ENCODE assay signal across 2 cellular contexts in genomic region chr5:2102821-2103776, GRCh38.
TF ChIP-seq lines count a peak whose summit lies in the region.

No MANE protein-coding gene starts in this region.

TF ChIP-seq in K562, 482 proteins besides CTCF, POLR2A, EP300 and RAD21 (continued from another document):
- no peak for TF ChIP-seq ZNF512 (tag; IDR thresholded peaks at IDR 0.05)
- TF ChIP-seq PRDM10 (IDR thresholded peaks at IDR 0.05; ENCODE audit: partially characterized antibody), result no peak
TF ChIP-seq in K562: peak in this region for 0.

TF ChIP-seq in WTC11, 78 proteins besides CTCF, POLR2A, EP300 and RAD21 (continued from another document):
- no peak for TF ChIP-seq ATF2 (CRISPR knock-in tag; IDR thresholded peaks at IDR 0.05; ENCODE audit: borderline replicate concordance, low read depth)
- TF ChIP-seq AFF4 (CRISPR knock-in tag; IDR thresholded peaks at IDR 0.05; ENCODE audit: borderline replicate concordance), result no peak
- TF ChIP-seq E2F5 (CRISPR knock-in tag; IDR thresholded peaks at IDR 0.05), result no peak
- no peak for TF ChIP-seq EMX1 (CRISPR knock-in tag; IDR thresholded peaks at IDR 0.05)
- no peak for TF ChIP-seq ZNF281 (CRISPR knock-in tag; IDR thresholded peaks at IDR 0.05)
- no peak for TF ChIP-seq ZBTB21 (CRISPR knock-in tag; IDR thresholded peaks at IDR 0.05; ENCODE audit: borderline replicate concordance)
